ENCODE assay signal across 11 cellular contexts in the genomic region with DNA sequence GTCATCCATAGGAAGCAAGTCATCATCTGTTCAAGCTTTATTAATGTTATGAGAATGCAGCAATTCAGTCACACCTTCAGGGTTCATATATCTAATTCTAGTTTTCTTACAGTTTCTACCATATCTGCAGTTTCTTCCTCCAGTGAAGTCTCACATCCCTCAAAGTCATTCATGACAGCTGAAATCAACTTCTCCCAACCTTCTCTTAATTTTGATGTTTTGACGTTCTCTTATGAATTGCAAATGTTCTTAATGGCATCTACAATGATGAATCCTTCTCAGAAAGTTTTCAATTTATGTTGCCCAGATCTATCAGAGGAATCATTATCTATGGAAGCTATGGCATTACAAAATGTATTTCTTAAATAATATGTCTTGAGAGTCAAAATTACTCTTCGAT.
"Had no signal": no experiment of that assay in that cellular context is flagged by ENCODE, and none has a peak within 500 bp of the region (broad histone marks: within the 10 kb centered on the region; RNA-seq: fewer than 3 reads in every experiment).

No MANE protein-coding gene starts in this region.

- H3K27ac Mint-ChIP-seq: GM23338, H9, HFFc6 had no signal

- ATAC-seq: GM23338, HCT116 had no signal

- H3K9me3 Mint-ChIP-seq: HFFc6 had no signal

- H3K4me1 ChIP-seq: HAP-1 had no signal

- H3K36me3 ChIP-seq: HAP-1 had no signal

- H3K4me3 ChIP-seq: GM23248, GM23338, HAP-1 had no signal

- H3K9me3 ChIP-seq: HAP-1 had no signal

- H3K9ac ChIP-seq: GM23248 had no signal

- DNase-seq: GM23248, GOT3, H7, H9, HCEC 1CT, HFFc6 had no signal

- H3K4me2 ChIP-seq: GM23338 had no signal

- H3K4me3 Mint-ChIP-seq: GM23338, H9, HFFc6 had no signal

- H3K27ac ChIP-seq: GM23248 had no signal

- FAIRE-seq: H1, H54 had no signal

- H2AFZ ChIP-seq: GM23248, GM23338 had no signal
